Comparison of ENCODE assay signal across 1 cellular context in the genomic region with DNA sequence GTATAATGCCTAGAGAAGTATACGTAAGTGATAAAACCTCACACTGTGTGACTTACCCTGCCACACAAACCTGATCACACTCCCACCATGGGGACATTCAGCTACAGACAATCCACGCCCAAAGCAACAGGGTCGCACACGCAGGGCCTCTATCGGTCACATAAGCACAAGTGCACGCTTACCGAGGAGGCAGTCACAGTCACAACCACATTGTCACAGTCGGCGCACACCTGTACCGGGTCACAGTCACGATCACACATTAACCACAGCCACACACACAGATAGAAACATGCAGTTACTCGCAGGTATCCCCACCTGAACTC.
TF ChIP-seq lines count a peak whose summit lies in the region.

No MANE protein-coding gene starts in this region.

TF ChIP-seq in GM12878, 131 proteins besides CTCF, POLR2A, EP300 and RAD21:
- TF ChIP-seq NR2F1 (conservative IDR thresholded peaks at IDR 0.05) (0 out of 2 replicates have a peak, but pooled peaks have one; percentile 4), SPI1 (IDR thresholded peaks at IDR 0.05; ENCODE audit: borderline replicate concordance, insufficient read depth, low read depth, low read length) (no peak), SMARCA5 (IDR thresholded peaks at IDR 0.05) (peak; percentile 63; the same call in 1 of the 2 replicates), RUNX3 (IDR thresholded peaks at IDR 0.05; ENCODE audit: low read length) (peak; percentile 69), MTA3 (IDR thresholded peaks at IDR 0.05; ENCODE audit: borderline replicate concordance, low read length) (no peak), FOXK2 (IDR thresholded peaks at IDR 0.05) (no peak)
